In the genomic region with DNA sequence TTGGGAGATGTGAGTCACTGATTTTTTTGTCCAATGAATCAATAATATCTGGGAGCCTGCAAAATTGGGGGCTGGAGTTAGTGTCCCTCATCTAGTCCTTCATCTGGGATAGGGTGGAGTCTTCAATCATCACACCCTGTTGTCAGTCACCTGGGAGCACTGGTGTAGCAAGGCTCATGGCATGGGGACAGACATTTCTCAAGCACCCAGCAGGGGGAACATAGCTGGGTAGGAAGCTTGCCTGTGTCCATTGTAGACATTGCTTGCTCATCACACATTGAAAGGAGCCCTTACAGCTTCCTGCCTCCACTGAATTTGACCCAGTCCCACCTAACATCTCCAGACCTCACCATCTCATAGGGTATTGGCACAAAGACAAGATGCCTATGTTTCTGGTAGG, we compare ENCODE assay signal across 1 cellular context.
TF ChIP-seq lines count a peak whose summit lies in the region.

No MANE protein-coding gene starts in this region.

TF ChIP-seq in HCT116, 20 proteins besides CTCF, POLR2A, EP300 and RAD21:
- TF ChIP-seq REST (IDR thresholded peaks at IDR 0.05; ENCODE audit: low read depth) (no peak), ATF3 (IDR thresholded peaks at IDR 0.05) (no peak), TCF7L2 (IDR thresholded peaks at IDR 0.05; ENCODE audit: borderline replicate concordance, extremely low read depth, insufficient read depth, insufficient read length) (no peak), ZBTB33 (IDR thresholded peaks at IDR 0.05; ENCODE audit: extremely low read depth, insufficient replicate concordance, low read length) (no peak), SIN3A (IDR thresholded peaks at IDR 0.05; ENCODE audit: low read depth) (no peak)
